11 cellular contexts compared by ENCODE assay signal in genomic region chr5:33462456-33462855, GRCh38.
DNase-seq lines count a peak whose midpoint lies in the region; ATAC-seq lines count a peak whose summit lies in the region.
"Had no signal": no experiment of that assay in that cellular context is flagged by ENCODE, and none has a peak within 500 bp of the region (broad histone marks: within the 10 kb centered on the region; RNA-seq: fewer than 3 reads in every experiment).

No MANE protein-coding gene starts in this region.

- ATAC-seq in GM18867 (IDR thresholded peaks at IDR 0.05; ENCODE audit: unreplicated experiment) (no peak), HG03045 (IDR thresholded peaks at IDR 0.05; ENCODE audit: unreplicated experiment) (no peak)
- ATAC-seq: HCT116 had no signal

- peaks cover 96% of the 10 kb centered on the region for H3K36me3 Mint-ChIP-seq in activated T-cell treated with anti-CD3 and anti-CD28 coated beads, Interleukin-2, amount 50 U/mL, for 24 hours (ENCODE audit: low read depth)

- H3K4me1 Mint-ChIP-seq in activated T-cell treated with anti-CD3 and anti-CD28 coated beads, Interleukin-2, amount 50 U/mL, for 24 hours (ENCODE audit: low read depth): peaks cover 5% of the 10 kb centered on the region
- H3K4me1 Mint-ChIP-seq: CD4-positive, CD25-positive, alpha-beta regulatory T cell had no signal

- H3K27me3 Mint-ChIP-seq in activated T-cell treated with anti-CD3 and anti-CD28 coated beads, Interleukin-2, amount 50 U/mL, for 24 hours: no peaks in the 10 kb centered on the region
- H3K27me3 Mint-ChIP-seq: CD4-positive, CD25-positive, alpha-beta regulatory T cell had no signal

- H3K27ac Mint-ChIP-seq in activated T-cell treated with anti-CD3 and anti-CD28 coated beads, Interleukin-2, amount 50 U/mL, for 24 hours: peak overlapping the region; percentile 22
- H3K27ac Mint-ChIP-seq: CD4-positive, CD25-positive, alpha-beta regulatory T cell had no signal

- no peak for DNase-seq in activated T-cell treated with anti-CD3 and anti-CD28 coated beads, Interleukin-2, amount 50 U/mL, for 24 hours
- no peak for DNase-seq in activated T-cell treated with anti-CD3 and anti-CD28 coated beads, Interleukin-2, amount 50 U/mL, for 1 hour
- DNase-seq in fibroblast of gingiva (ENCODE audit: low read depth) (peak; percentile 12), iris pigment epithelial cell (ENCODE audit: low read depth) (peak; percentile 40), hippocampal formation (lab: John Stamatoyannopoulos, UW) (no peak), NCI-H1930 (lab: John Stamatoyannopoulos, UW) (no peak)
- DNase-seq: CD4-positive, CD25-positive, alpha-beta regulatory T cell; DMS 273 treated with DMSO at 0.1 percent for 48 hours had no signal

- H3K4me3 Mint-ChIP-seq in activated T-cell treated with anti-CD3 and anti-CD28 coated beads, Interleukin-2, amount 50 U/mL, for 24 hours: no peak overlapping the region
- H3K4me3 Mint-ChIP-seq: CD4-positive, CD25-positive, alpha-beta regulatory T cell had no signal

- no peaks in the 10 kb centered on the region for H3K9me3 Mint-ChIP-seq in activated T-cell treated with anti-CD3 and anti-CD28 coated beads, Interleukin-2, amount 50 U/mL, for 24 hours
- H3K9me3 Mint-ChIP-seq: CD4-positive, CD25-positive, alpha-beta regulatory T cell had no signal

Comparison
In these comparisons a context has a peak if more than half of its experiments do, and no peak if none do; other contexts are left out.
1. DNase-seq: peak in fibroblast of gingiva (single experiment) and iris pigment epithelial cell (single experiment); none in activated T-cell treated with anti-CD3 and anti-CD28 coated beads, Interleukin-2, amount 50 U/mL, for 24 hours (single experiment), activated T-cell treated with anti-CD3 and anti-CD28 coated beads, Interleukin-2, amount 50 U/mL, for 1 hour (single experiment), hippocampal formation (0 of 2) and NCI-H1930 (0 of 2).